In genomic region chr20:49288250-49288751, GRCh38 we compare ENCODE assay signal across 15 cellular contexts. TPM values are rescaled to one million over a fixed set of nuclear protein-coding genes. Genes with fewer than 3 reads are reported as not detected.
DNase-seq lines count a peak whose midpoint lies in the region; ATAC-seq and TF ChIP-seq lines count a peak whose summit lies in the region.
"Had no signal": no experiment of that assay in that cellular context is flagged by ENCODE, and none has a peak within 500 bp of the region (broad histone marks: within the 10 kb centered on the region; RNA-seq: fewer than 3 reads in every experiment).

No MANE protein-coding gene starts in this region.

- peaks cover 53% of the 10 kb centered on the region for H3K79me2 ChIP-seq in HCT116 (ENCODE audit: insufficient read depth, low read length)

- intact Hi-C loops in HCT116 (cut with micrococcal nuclease), result no loop called here
- intact Hi-C loops in CD4-positive, alpha-beta T cell (cut with DNase I, micrococcal nuclease), result no loop called here

- no peaks in the 10 kb centered on the region for H3K27me3 Mint-ChIP-seq in activated T-helper 17 cell treated with anti-CD3 and anti-CD28 coated beads, Interleukin-2, amount 50 U/mL, for 72 hours
- H3K27me3 Mint-ChIP-seq in CD4-positive, alpha-beta T cell, result no peaks in the 10 kb centered on the region

- H3K4me3 ChIP-seq in HCT116 (replicated peaks in 1 of 2; ENCODE audit: low read depth in 1 of 2, low read length in 2 of 2) (no peak overlapping the region), mesodermal cell (ENCODE audit: extremely low read depth, insufficient read depth, low read length, poor library complexity, severe bottlenecking) (no peak overlapping the region)
- H3K4me3 ChIP-seq: gastroesophageal sphincter, ovary had no signal

- H3K9me3 ChIP-seq in HCT116 (ENCODE audit: control insufficient read depth in 1 of 2, insufficient read depth in 1 of 2, low read depth in 1 of 2, low read length in 2 of 2), result no peaks in the 10 kb centered on the region
- peaks cover 25% of the 10 kb centered on the region for H3K9me3 ChIP-seq in mesodermal cell (ENCODE audit: control insufficient read depth, low read length)
- peaks cover 54% of the 10 kb centered on the region for H3K9me3 ChIP-seq in CD4-positive, alpha-beta T cell (ENCODE audit: control insufficient read depth, low read length)

- peak overlapping the region; percentile 98 for H3K4me3 Mint-ChIP-seq in activated T-helper 17 cell treated with anti-CD3 and anti-CD28 coated beads, Interleukin-2, amount 50 U/mL, for 72 hours
- no peak overlapping the region for H3K4me3 Mint-ChIP-seq in CD4-positive, alpha-beta T cell

- no peak for TF ChIP-seq RAD21 in HCT116 (IDR thresholded peaks at IDR 0.05; ENCODE audit: low read depth)

- H3K4me2 ChIP-seq in HCT116 (ENCODE audit: low read length), result no peak overlapping the region

- RAD21 ChIA-PET in HCT116 (lab: Charles Lee; ENCODE audit: low non-redundant PET in 1 of 2, low total read pairs in 2 of 2, uncharacterized antibody in 2 of 2, unreplicated experiment in 2 of 2), result no interaction called here

- DNase-seq in HCT116 (ENCODE audit: low read depth, low spot score) (no peak), amniotic stem cell (lab: John Stamatoyannopoulos, UW) (no peak), inferior parietal cortex (ENCODE audit: extremely low spot score) (no peak)
- DNase-seq in CD4-positive, alpha-beta T cell, result no peak
- DNase-seq: activated gamma-delta T cell treated with Interleukin-2 at 50 U/mL for 16 hours; Kasumi-1; NCI-H2171 treated with DMSO at 0.1 percent for 48 hours; ovary; stimulated activated CD4-positive, alpha-beta T cell treated with anti-CD3 and anti-CD28 coated beads, Interleukin-2, amount 100 ng/mL, for 24 hours; stimulated activated naive CD8-positive, alpha-beta T cell treated with anti-CD3 and anti-CD28 coated beads, Interleukin-15, Interleukin-2, amounts not matched to agents 100 U/mL and 50 U/mL, for 24 hours had no signal

- H3K36me3 ChIP-seq in HCT116 (ENCODE audit: control insufficient read depth in 1 of 2, insufficient read depth in 2 of 2, low read length in 2 of 2) (peaks cover 58 to 65% of the 10 kb centered on the region in 2 experiments), mesodermal cell (ENCODE audit: control insufficient read depth, insufficient read depth, low read length) (peaks cover 83% of the 10 kb centered on the region)
- H3K36me3 ChIP-seq: ovary had no signal

- no peak for TF ChIP-seq CTCF in C4-2B (conservative IDR thresholded peaks at IDR 0.05)
- TF ChIP-seq CTCF in HCT116 (IDR thresholded peaks at IDR 0.05 in 2 of 3, conservative IDR thresholded peaks at IDR 0.05 in 1 of 3; ENCODE audit: borderline replicate concordance in 1 of 3, insufficient read depth in 1 of 3, low read depth in 2 of 3, low read length in 2 of 3), result no peak
- no peak for TF ChIP-seq CTCF in CD4-positive, alpha-beta T cell (IDR thresholded peaks at IDR 0.05)

- peaks cover 73% of the 10 kb centered on the region for H4K20me1 ChIP-seq in HCT116 (ENCODE audit: insufficient read depth)

- 89% methylated on average over 1 of the region's 2 CpGs; no CpG with 5 or more reads in 1 of the 2 experiments for WGBS in mesodermal cell (ENCODE audit: insufficient coverage in 2 of 2), 2 experiments

- H3K27me3 ChIP-seq in HCT116 (ENCODE audit: insufficient read depth, low read length), result no peaks in the 10 kb centered on the region
- H3K27me3 ChIP-seq in CD4-positive, alpha-beta T cell (ENCODE audit: control insufficient read depth, insufficient read depth, low read length), result no peaks in the 10 kb centered on the region
- H3K27me3 ChIP-seq: gastroesophageal sphincter, ovary had no signal

- ATAC-seq in HCT116 (no peak), HG03135 (IDR thresholded peaks at IDR 0.05; ENCODE audit: unreplicated experiment) (no peak)
- no peak for ATAC-seq in activated T-helper 17 cell treated with anti-CD3 and anti-CD28 coated beads, Interleukin-2, amount 50 U/mL, for 72 hours (replicated peaks)
- no peak for ATAC-seq in CD4-positive, alpha-beta T cell (ENCODE audit: poor library complexity)
- ATAC-seq: gastroesophageal sphincter; stimulated activated naive CD8-positive, alpha-beta T cell treated with anti-CD3 and anti-CD28 coated beads, Interleukin-15, Interleukin-2, amounts not matched to agents 100 U/mL and 50 U/mL, for 24 hours had no signal

- H3K4me1 ChIP-seq in HCT116 (ENCODE audit: control insufficient read depth in 1 of 2, insufficient read depth in 2 of 2, low read length in 2 of 2), result peaks cover 29 to 54% of the 10 kb centered on the region in 2 experiments; a peak in 3 of 4 replicates
- peaks cover 4% of the 10 kb centered on the region for H3K4me1 ChIP-seq in mesodermal cell (ENCODE audit: control insufficient read depth, insufficient read depth, low read length, poor library complexity, severe bottlenecking)

- H3K4me1 Mint-ChIP-seq in activated T-helper 17 cell treated with anti-CD3 and anti-CD28 coated beads, Interleukin-2, amount 50 U/mL, for 72 hours, result peaks cover 54% of the 10 kb centered on the region
- peaks cover 16% of the 10 kb centered on the region for H3K4me1 Mint-ChIP-seq in CD4-positive, alpha-beta T cell (ENCODE audit: low read depth)

- H3K36me3 Mint-ChIP-seq in activated T-helper 17 cell treated with anti-CD3 and anti-CD28 coated beads, Interleukin-2, amount 50 U/mL, for 72 hours (ENCODE audit: low read depth), result peaks cover 98% of the 10 kb centered on the region
- peaks cover 99% of the 10 kb centered on the region for H3K36me3 Mint-ChIP-seq in CD4-positive, alpha-beta T cell (ENCODE audit: low read depth)

- no peak overlapping the region for H2AFZ ChIP-seq in HCT116 (ENCODE audit: low read depth, low read length, poor library complexity, severe bottlenecking)

- H3K27ac Mint-ChIP-seq in activated T-helper 17 cell treated with anti-CD3 and anti-CD28 coated beads, Interleukin-2, amount 50 U/mL, for 72 hours, result peak overlapping the region; percentile 65
- H3K27ac Mint-ChIP-seq in CD4-positive, alpha-beta T cell, result no peak overlapping the region

- BruUV-seq in HCT116 (replicated peaks; lab: Mats Ljungman, UMichigan), result no TSS peak

- H3K9me3 Mint-ChIP-seq in activated T-helper 17 cell treated with anti-CD3 and anti-CD28 coated beads, Interleukin-2, amount 50 U/mL, for 72 hours, result peaks cover under 1% of the 10 kb centered on the region
- H3K9me3 Mint-ChIP-seq in CD4-positive, alpha-beta T cell, result peaks cover 26% of the 10 kb centered on the region

- no peak overlapping the region for H3K9ac ChIP-seq in HCT116 (ENCODE audit: low read length)

- peak overlapping the region; percentile 61 for H3K27ac ChIP-seq in C4-2B
- no peak overlapping the region; the same call in 1 of the 2 replicates for H3K27ac ChIP-seq in HCT116 (ENCODE audit: low read depth, low read length)
- peak overlapping the region; percentile 62 for H3K27ac ChIP-seq in mesodermal cell (ENCODE audit: low read depth, low read length, severe bottlenecking)
- no peak overlapping the region for H3K27ac ChIP-seq in CD4-positive, alpha-beta T cell (ENCODE audit: low read depth, low read length)
- H3K27ac ChIP-seq: ovary had no signal

- POLR2A ChIA-PET in HCT116 (lab: Charles Lee), result interaction anchor here (3.2 kb wide), 1 partner anchor 10 kb away, joined by 15 read pairs; the partner anchor contains the start of gene ZNFX1
- POLR2A ChIA-PET in CD4-positive, alpha-beta T cell (lab: Charles Lee), result interaction anchor here (0.6 to 2.8 kb wide), 4 partner anchors 10 to 1896 kb away, joined by 3 to 15 read pairs (median 4); partner anchors contain the start of gene ZNFX1

- H3K9me2 ChIP-seq in HCT116 (ENCODE audit: insufficient read depth), result no peaks in the 10 kb centered on the region

- CTCF ChIA-PET in HCT116 (lab: Charles Lee), result interaction anchor here (1.5 kb wide), 1 partner anchor 71 kb away, joined by 4 read pairs; no protein-coding TSS in a partner anchor
- CTCF ChIA-PET in CD4-positive, alpha-beta T cell (lab: Charles Lee), result no interaction called here

- TF ChIP-seq POLR2A in HCT116 (IDR thresholded peaks at IDR 0.05; ENCODE audit: borderline replicate concordance, extremely low read depth, insufficient read depth, insufficient read length), result no peak

TF ChIP-seq in HCT116, 20 proteins besides CTCF, POLR2A, EP300 and RAD21:
- no peak for TF ChIP-seq JUND (IDR thresholded peaks at IDR 0.05)
- TF ChIP-seq SP1 (IDR thresholded peaks at IDR 0.05; ENCODE audit: low read depth), result peak; percentile 13; the same call in 1 of the 2 replicates
- no peak for TF ChIP-seq CEBPB (IDR thresholded peaks at IDR 0.05; ENCODE audit: low read depth)

RNA-seq across cellular contexts. Expression of gene ZNFX1, which starts 10.4 kb away (rescaled TPM):
- total RNA-seq in HCT116 (2021; ENCODE audit: unreplicated experiment), result 24.1 TPM
- 11.8 and 14.2 TPM in 2 replicates for polyA plus RNA-seq in HCT116 (2012)
- total RNA-seq in activated T-helper 17 cell treated with anti-CD3 and anti-CD28 coated beads, Interleukin-2, amount 50 U/mL, for 72 hours, result 10 to 100 TPM; 32.8 to 54.9 TPM
- 8.4 TPM for polyA plus RNA-seq in mesodermal cell (2013, experiment 1 of 2)
- 7.6 TPM for polyA plus RNA-seq in mesodermal cell (2013, experiment 2 of 2)
- 10 to 100 TPM; 50.6 to 51.6 TPM for total RNA-seq in CD4-positive, alpha-beta T cell

Comparison
In these comparisons a context has a peak if more than half of its experiments do, and no peak if none do; other contexts are left out.
1. H3K27ac ChIP-seq: peak in C4-2B (single experiment) and mesodermal cell (single experiment); none in HCT116 (single experiment) and CD4-positive, alpha-beta T cell (single experiment).